In genomic region chr9:70830618-70831017, GRCh38 we compare ENCODE assay signal across 13 cellular contexts.
"Had no signal": no experiment of that assay in that cellular context is flagged by ENCODE, and none has a peak within 500 bp of the region (broad histone marks: within the 10 kb centered on the region; RNA-seq: fewer than 3 reads in every experiment).

No MANE protein-coding gene starts in this region.

- ATAC-seq: heart right ventricle, left lung, sciatic nerve had no signal

- H3K4me2 ChIP-seq: smooth muscle cell had no signal

- H3K27ac ChIP-seq: adrenal gland, heart right ventricle, left lung, ovary, stomach, vagina had no signal

- DNase-seq: activated CD4-positive, alpha-beta T cell treated with anti-CD3 and anti-CD28 coated beads, Interleukin-2, amount 50 U/mL, for 4 hours; activated gamma-delta T cell; adrenal gland; heart right ventricle; left lung; mammary epithelial cell; ovary; stimulated activated CD4-positive, alpha-beta T cell treated with anti-CD3 and anti-CD28 coated beads, Interleukin-4, amount 100 ng/mL, for 1 hour; stomach; trophoblast cell had no signal

- H3K4me1 ChIP-seq: adrenal gland, heart right ventricle, left lung, stomach, vagina had no signal

- H3K4me3 ChIP-seq: adrenal gland, heart right ventricle, left lung, ovary, smooth muscle cell, stomach, vagina had no signal

- H3K27me3 ChIP-seq: adrenal gland, heart right ventricle, left lung, ovary, stomach, vagina had no signal

- H3K36me3 ChIP-seq: adrenal gland, heart right ventricle, left lung, ovary, stomach, vagina had no signal

- H3K9me3 ChIP-seq: adrenal gland, heart right ventricle, left lung, ovary, stomach, vagina had no signal
